ENCODE assay signal across 16 cellular contexts in the genomic region with DNA sequence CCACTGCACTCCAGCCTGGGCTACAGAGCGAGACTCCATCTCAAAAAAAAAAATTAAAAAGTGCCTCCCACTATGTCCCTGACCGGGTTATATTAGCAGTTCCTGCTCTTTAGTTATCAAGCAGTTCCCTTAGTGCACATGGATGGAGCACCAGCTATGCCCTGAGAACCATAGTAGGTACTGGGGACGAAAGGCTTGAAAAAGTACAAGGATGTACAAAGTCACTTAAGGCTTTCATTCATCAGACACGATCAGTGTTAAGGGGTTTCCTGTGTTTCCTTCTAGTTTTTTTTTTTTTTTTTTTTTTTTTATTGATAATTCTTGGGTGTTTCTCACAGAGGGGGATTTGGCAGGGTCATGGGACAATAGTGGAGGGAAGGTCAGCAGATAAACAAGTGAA. TPM values are rescaled to one million over a fixed set of nuclear protein-coding genes. Genes with fewer than 3 reads are reported as not detected.
"Had no signal": no experiment of that assay in that cellular context is flagged by ENCODE, and none has a peak within 500 bp of the region (broad histone marks: within the 10 kb centered on the region; RNA-seq: fewer than 3 reads in every experiment).

No MANE protein-coding gene starts in this region.

RNA-seq across cellular contexts. Expression of a gene that starts 5.5 kb away (rescaled TPM):
- total RNA-seq: activated B cell treated with CpG ODN at 0.5 μM for 24 hours; activated CD4-positive, alpha-beta memory T cell treated with anti-CD3 and anti-CD28 coated beads for 36 hours; activated CD4-positive, alpha-beta T cell treated with anti-CD3 and anti-CD28 coated beads, Interleukin-2, amount 10 ng/mL, durations not matched to agents 24 days and 14 days; activated CD8-positive, alpha-beta memory T cell treated with anti-CD3 and anti-CD28 coated beads for 36 hours; activated CD8-positive, alpha-beta T cell treated with anti-CD3 and anti-CD28 coated beads for 36 hours; activated naive CD4-positive, alpha-beta T cell treated with anti-CD3 and anti-CD28 coated beads for 36 hours; activated naive CD4-positive, alpha-beta T cell treated with anti-CD3 and anti-CD28 coated beads, Interleukin-2, amount 50 U/mL, for 72 hours; activated naive CD8-positive, alpha-beta T cell treated with anti-CD3 and anti-CD28 coated beads for 36 hours; activated T-cell treated with anti-CD3 and anti-CD28 coated beads, Interleukin-2, amount 50 U/mL, for 4 hours; activated T-cell treated with anti-CD3 and anti-CD28 coated beads, Interleukin-2, amount 50 U/mL, for 72 hours; activated T-helper 1 cell treated with anti-CD3 and anti-CD28 coated beads, Interleukin-12 subunit alpha, Interleukin-12 subunit beta, Interleukin-2, Interleukin-4 antibody, amounts not matched to agents 30 ng/mL and 10 ng/mL and 1 ng/mL, durations not matched to agents 14 hours and 24 hours and 36 hours; activated T-helper 17 cell treated with anti-CD3 and anti-CD28 coated beads, Interleukin-2, amount 50 U/mL, for 72 hours; body of pancreas; breast epithelium; cardiac septum had no signal
- polyA plus RNA-seq: aorta had no signal

RNA-seq across cellular contexts. Expression of a gene that starts 30.9 kb away (rescaled TPM):
- total RNA-seq: activated naive CD4-positive, alpha-beta T cell treated with anti-CD3 and anti-CD28 coated beads for 36 hours had no signal
